20 cellular contexts compared by ENCODE assay signal in genomic region chr18:65955747-65956146, GRCh38.
"Had no signal": no experiment of that assay in that cellular context is flagged by ENCODE, and none has a peak within 500 bp of the region (broad histone marks: within the 10 kb centered on the region; RNA-seq: fewer than 3 reads in every experiment).

No MANE protein-coding gene starts in this region.

- H3K9me3 ChIP-seq: esophagus squamous epithelium, gastrocnemius medialis, psoas muscle, upper lobe of right lung had no signal

- H3K4me1 Mint-ChIP-seq: activated CD4-positive, alpha-beta T cell treated with anti-CD3 and anti-CD28 coated beads, Interleukin-2, amount 10 ng/mL, durations not matched to agents 24 days and 14 days; activated CD8-positive, alpha-beta memory T cell treated with anti-CD3 and anti-CD28 coated beads, Interleukin-2, amount 10 ng/mL, durations not matched to agents 7 days and 5 days; activated naive CD4-positive, alpha-beta T cell treated with anti-CD3 and anti-CD28 coated beads, Interleukin-2, amount 10 ng/mL, durations not matched to agents 7 days and 5 days; natural killer cell had no signal

- ATAC-seq: activated CD4-positive, CD25-positive, alpha-beta regulatory T cell treated with anti-CD3 and anti-CD28 coated beads, Interleukin-2, amount 50 U/mL, for 24 hours; activated CD8-positive, alpha-beta memory T cell treated with anti-CD3 and anti-CD28 coated beads, Interleukin-2, amount 10 ng/mL, durations not matched to agents 7 days and 5 days; activated CD8-positive, alpha-beta T cell treated with anti-CD3 and anti-CD28 coated beads for 36 hours; gastrocnemius medialis; natural killer cell; psoas muscle; right cardiac atrium; stimulated activated naive CD8-positive, alpha-beta T cell treated with anti-CD3 and anti-CD28 coated beads, Interleukin-15, Interleukin-2, amounts not matched to agents 100 U/mL and 50 U/mL, for 24 hours; upper lobe of right lung had no signal

- H3K36me3 ChIP-seq: esophagus squamous epithelium, gastrocnemius medialis, upper lobe of right lung had no signal

- DNase-seq: activated CD4-positive, alpha-beta T cell treated with anti-CD3 and anti-CD28 coated beads, Interleukin-2, amount 10 ng/mL, durations not matched to agents 24 days and 14 days; activated CD8-positive, alpha-beta memory T cell treated with anti-CD3 and anti-CD28 coated beads, Interleukin-2, amount 10 ng/mL, durations not matched to agents 7 days and 5 days; activated CD8-positive, alpha-beta T cell treated with anti-CD3 and anti-CD28 coated beads for 36 hours; activated effector memory CD4-positive, alpha-beta T cell treated with anti-CD3 and anti-CD28 coated beads, Interleukin-2, amount 50 U/mL, for 16 hours; activated naive CD4-positive, alpha-beta T cell treated with anti-CD3 and anti-CD28 coated beads, Interleukin-2, amount 10 ng/mL, durations not matched to agents 7 days and 5 days; activated T-cell treated with anti-CD3 and anti-CD28 coated beads for 4 hours; amygdala; esophagus squamous epithelium; gastrocnemius medialis; hypothalamus; midbrain; natural killer cell; psoas muscle; right cardiac atrium; stimulated activated CD4-positive, alpha-beta T cell treated with anti-CD3 and anti-CD28 coated beads, Interleukin-12 subunit alpha, Interleukin-12 subunit beta, amount 100 ng/mL, for 4 hours; stimulated activated CD4-positive, alpha-beta T cell treated with anti-CD3 and anti-CD28 coated beads, Interleukin-4, amount 100 ng/mL, for 4 hours; stimulated activated naive CD8-positive, alpha-beta T cell treated with anti-CD3 and anti-CD28 coated beads, Interleukin-15, Interleukin-2, amounts not matched to agents 100 U/mL and 50 U/mL, for 24 hours; upper lobe of right lung had no signal

- H3K27ac ChIP-seq: coronary artery, esophagus squamous epithelium, gastrocnemius medialis, psoas muscle, upper lobe of right lung had no signal

- H3K4me3 ChIP-seq: coronary artery, esophagus squamous epithelium, gastrocnemius medialis, psoas muscle, upper lobe of right lung had no signal

- H3K27ac Mint-ChIP-seq: activated CD4-positive, alpha-beta T cell treated with anti-CD3 and anti-CD28 coated beads, Interleukin-2, amount 10 ng/mL, durations not matched to agents 24 days and 14 days; activated CD8-positive, alpha-beta memory T cell treated with anti-CD3 and anti-CD28 coated beads, Interleukin-2, amount 10 ng/mL, durations not matched to agents 7 days and 5 days; activated CD8-positive, alpha-beta T cell treated with anti-CD3 and anti-CD28 coated beads for 36 hours; activated naive CD4-positive, alpha-beta T cell treated with anti-CD3 and anti-CD28 coated beads, Interleukin-2, amount 10 ng/mL, durations not matched to agents 7 days and 5 days; natural killer cell had no signal

- H3K27me3 Mint-ChIP-seq: activated CD4-positive, alpha-beta T cell treated with anti-CD3 and anti-CD28 coated beads, Interleukin-2, amount 10 ng/mL, durations not matched to agents 24 days and 14 days; activated CD8-positive, alpha-beta memory T cell treated with anti-CD3 and anti-CD28 coated beads, Interleukin-2, amount 10 ng/mL, durations not matched to agents 7 days and 5 days; activated CD8-positive, alpha-beta T cell treated with anti-CD3 and anti-CD28 coated beads for 36 hours; activated naive CD4-positive, alpha-beta T cell treated with anti-CD3 and anti-CD28 coated beads, Interleukin-2, amount 10 ng/mL, durations not matched to agents 7 days and 5 days had no signal

- H3K27me3 ChIP-seq: esophagus squamous epithelium, gastrocnemius medialis, upper lobe of right lung had no signal

- H3K4me3 Mint-ChIP-seq: activated CD4-positive, alpha-beta T cell treated with anti-CD3 and anti-CD28 coated beads, Interleukin-2, amount 10 ng/mL, durations not matched to agents 24 days and 14 days; activated CD8-positive, alpha-beta memory T cell treated with anti-CD3 and anti-CD28 coated beads, Interleukin-2, amount 10 ng/mL, durations not matched to agents 7 days and 5 days; activated CD8-positive, alpha-beta T cell treated with anti-CD3 and anti-CD28 coated beads for 36 hours; activated naive CD4-positive, alpha-beta T cell treated with anti-CD3 and anti-CD28 coated beads, Interleukin-2, amount 10 ng/mL, durations not matched to agents 7 days and 5 days; natural killer cell had no signal

- H3K36me3 Mint-ChIP-seq: activated CD8-positive, alpha-beta memory T cell treated with anti-CD3 and anti-CD28 coated beads, Interleukin-2, amount 10 ng/mL, durations not matched to agents 7 days and 5 days; activated naive CD4-positive, alpha-beta T cell treated with anti-CD3 and anti-CD28 coated beads, Interleukin-2, amount 10 ng/mL, durations not matched to agents 7 days and 5 days; natural killer cell had no signal
